In the genomic region with DNA sequence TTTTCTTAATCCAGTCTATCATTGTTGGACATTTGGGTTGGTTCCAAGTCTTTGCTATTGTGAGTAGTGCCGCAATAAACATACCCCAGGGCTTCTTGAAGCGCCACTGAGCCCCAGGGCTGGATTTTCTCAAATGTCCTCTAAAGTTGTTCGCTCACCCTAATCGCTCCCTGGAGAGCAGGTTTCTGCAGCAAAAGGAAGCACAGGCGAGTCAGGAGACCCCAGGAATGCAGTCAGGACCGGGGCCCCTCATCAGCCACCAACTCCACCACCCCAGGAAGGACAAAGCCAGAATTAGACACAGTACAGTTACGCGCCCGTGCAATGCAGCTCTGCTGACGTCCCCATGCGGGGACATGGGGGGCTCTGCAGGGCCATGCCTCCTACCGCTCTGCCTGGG, we compare ENCODE assay signal across 19 cellular contexts. TPM values are rescaled to one million over a fixed set of nuclear protein-coding genes. Genes with fewer than 3 reads are reported as not detected.
DNase-seq lines count a peak whose midpoint lies in the region; ATAC-seq and TF ChIP-seq lines count a peak whose summit lies in the region.
"Had no signal": no experiment of that assay in that cellular context is flagged by ENCODE, and none has a peak within 500 bp of the region (broad histone marks: within the 10 kb centered on the region; RNA-seq: fewer than 3 reads in every experiment).

No MANE protein-coding gene starts in this region.

- H3K14ac ChIP-seq in H9 (ENCODE audit: insufficient read depth, low read length): no peak overlapping the region

- TF ChIP-seq CTCF in left ventricle myocardium inferior (IDR thresholded peaks at IDR 0.05; ENCODE audit: borderline replicate concordance) (no peak), H9 (conservative IDR thresholded peaks at IDR 0.05) (no peak)

- H3K27ac Mint-ChIP-seq in H9: no peak overlapping the region
- no peak overlapping the region for H3K27ac Mint-ChIP-seq in stimulated activated effector memory CD8-positive, alpha-beta T cell treated with anti-CD3 and anti-CD28 coated beads, Interleukin-12 subunit alpha, Interleukin-12 subunit beta, amount 100 ng/mL, for 72 hours
- H3K27ac Mint-ChIP-seq: CD14-positive monocyte; CD8-positive, alpha-beta T cell had no signal

- H4K91ac ChIP-seq in H9 (ENCODE audit: insufficient read length, low read depth, low read length): no peak overlapping the region

- peaks cover 37% of the 10 kb centered on the region for H3K27me3 ChIP-seq in left ventricle myocardium inferior (ENCODE audit: low read depth)
- no peaks in the 10 kb centered on the region; the same call in 1 of the 2 replicates for H3K27me3 ChIP-seq in H9 (ENCODE audit: insufficient read depth, low read length)
- H3K27me3 ChIP-seq: BE2C had no signal

- ATAC-seq in left ventricle myocardium superior (no peak), sciatic nerve (no peak)
- ATAC-seq in stimulated activated effector memory CD8-positive, alpha-beta T cell treated with anti-CD3 and anti-CD28 coated beads, Interleukin-12 subunit alpha, Interleukin-12 subunit beta, amount 100 ng/mL, for 72 hours: no peak
- ATAC-seq: CD8-positive, alpha-beta T cell; GM12878 had no signal

- H3T11ph ChIP-seq in H9 (ENCODE audit: low read length): no peak overlapping the region

- peaks cover 73% of the 10 kb centered on the region for H3K27me3 Mint-ChIP-seq in H9 (ENCODE audit: low read depth)

- H2BK120ac ChIP-seq in H9 (ENCODE audit: low read depth, low read length, poor library complexity, severe bottlenecking): no peak overlapping the region

- H3K4ac ChIP-seq in H9 (ENCODE audit: low read depth, low read length): no peak overlapping the region

- H3K23ac ChIP-seq in H9 (ENCODE audit: insufficient read length, low read depth, low read length): no peak overlapping the region

- no peak overlapping the region for H3K4me3 ChIP-seq in left ventricle myocardium inferior
- H3K4me3 ChIP-seq: GM12878, HAP-1 had no signal

- no peaks in the 10 kb centered on the region for H3K36me3 ChIP-seq in left ventricle myocardium inferior
- H3K36me3 ChIP-seq: BE2C, HAP-1 had no signal

- no peak overlapping the region for H2BK15ac ChIP-seq in H9 (ENCODE audit: low read depth, low read length)

- intact Hi-C loops in left ventricle myocardium inferior (cut with micrococcal nuclease) (no loop called here), left ventricle myocardium superior (cut with micrococcal nuclease) (no loop called here), sciatic nerve (cut with DNase I) (no loop called here)

- H2AFZ ChIP-seq in H9 (ENCODE audit: low read length): no peak overlapping the region

- H3K4me1 ChIP-seq in left ventricle myocardium inferior: peaks cover 7% of the 10 kb centered on the region
- no peaks in the 10 kb centered on the region for H3K4me1 ChIP-seq in H9 (ENCODE audit: insufficient read depth, low read length)
- H3K4me1 ChIP-seq: HAP-1 had no signal

- H3K79me2 ChIP-seq in H9 (ENCODE audit: insufficient read depth, low read length): no peaks in the 10 kb centered on the region

- DNase-seq in left ventricle myocardium inferior (no peak), left ventricle myocardium superior (no peak), H9 (peak; percentile 17), sciatic nerve (ENCODE audit: low spot score) (peak; percentile 25), NCI-H2107 treated with DMSO at 0.1 percent for 48 hours (lab: John Stamatoyannopoulos, UW; ENCODE audit: unreplicated experiment) (no peak), NCI-H748 treated with DMSO at 0.1 percent for 48 hours (lab: John Stamatoyannopoulos, UW) (no peak)
- no peak for DNase-seq in stimulated activated effector memory CD8-positive, alpha-beta T cell treated with anti-CD3 and anti-CD28 coated beads, Interleukin-12 subunit alpha, Interleukin-12 subunit beta, amount 100 ng/mL, for 72 hours (ENCODE audit: low spot score in 2 of 2)
- DNase-seq: ACHN, BE2C, Calu3, DND-41, EL, GOT3 had no signal

- no peaks in the 10 kb centered on the region for H4K20me1 ChIP-seq in H9 (ENCODE audit: control insufficient read depth, insufficient read depth, insufficient read length)

- H2AK5ac ChIP-seq in H9 (ENCODE audit: insufficient read length, low read length): no peak overlapping the region

- H3K9ac ChIP-seq in H9 (ENCODE audit: extremely low read depth, insufficient read length, low read length): no peak overlapping the region

- no peak overlapping the region for H3K4me3 Mint-ChIP-seq in H9
- H3K4me3 Mint-ChIP-seq in stimulated activated effector memory CD8-positive, alpha-beta T cell treated with anti-CD3 and anti-CD28 coated beads, Interleukin-12 subunit alpha, Interleukin-12 subunit beta, amount 100 ng/mL, for 72 hours: no peak overlapping the region
- H3K4me3 Mint-ChIP-seq: CD14-positive monocyte; CD8-positive, alpha-beta T cell had no signal

- H3K9me3 ChIP-seq in left ventricle myocardium inferior (replicated peaks): no peaks in the 10 kb centered on the region
- H3K9me3 ChIP-seq in H9 (ENCODE audit: control insufficient read depth, low read depth, low read length): no peaks in the 10 kb centered on the region
- H3K9me3 ChIP-seq: BE2C, HAP-1 had no signal

- H3K23me2 ChIP-seq in H9 (ENCODE audit: insufficient read length, low read depth, low read length, poor library complexity, severe bottlenecking): no peaks in the 10 kb centered on the region

- H3K56ac ChIP-seq in H9 (ENCODE audit: insufficient read length, low read depth, low read length): no peak overlapping the region

- H3K27ac ChIP-seq in left ventricle myocardium inferior (replicated peaks): peak overlapping the region; percentile 48
- no peak overlapping the region for H3K27ac ChIP-seq in H9 (ENCODE audit: insufficient read length, low read depth, low read length)

- no peak overlapping the region for H3K4me2 ChIP-seq in H9 (ENCODE audit: insufficient read depth, insufficient read length, low read length)

- peaks cover 0 to 8% of the 10 kb centered on the region in 2 experiments; a peak in 2 of 4 replicates for H3K4me1 Mint-ChIP-seq in H9
- H3K4me1 Mint-ChIP-seq in stimulated activated effector memory CD8-positive, alpha-beta T cell treated with anti-CD3 and anti-CD28 coated beads, Interleukin-12 subunit alpha, Interleukin-12 subunit beta, amount 100 ng/mL, for 72 hours: no peaks in the 10 kb centered on the region

- no peak overlapping the region for H3K18ac ChIP-seq in H9 (ENCODE audit: insufficient read length, low read depth, low read length)

- WGBS in H9 (ENCODE audit: extremely low coverage, insufficient read length, low lambda C conversion rate): no CpG with 5 or more reads among the region's 12 CpGs

- no peak overlapping the region for H4K5ac ChIP-seq in H9 (ENCODE audit: insufficient read length, low read depth, low read length)

- H2BK12ac ChIP-seq in H9 (ENCODE audit: insufficient read length, low read depth, low read length): no peak overlapping the region

- H2BK20ac ChIP-seq in H9 (ENCODE audit: low read depth, low read length, poor library complexity, severe bottlenecking): no peak overlapping the region

- no peaks in the 10 kb centered on the region for H3K79me1 ChIP-seq in H9 (ENCODE audit: insufficient read depth, low read depth, low read length, poor library complexity, severe bottlenecking)

- peaks cover 0 to under 1% of the 10 kb centered on the region in 2 experiments; a peak in 1 of 5 replicates for H3K9me3 Mint-ChIP-seq in H9
- H3K9me3 Mint-ChIP-seq in stimulated activated effector memory CD8-positive, alpha-beta T cell treated with anti-CD3 and anti-CD28 coated beads, Interleukin-12 subunit alpha, Interleukin-12 subunit beta, amount 100 ng/mL, for 72 hours: no peaks in the 10 kb centered on the region
- H3K9me3 Mint-ChIP-seq: CD8-positive, alpha-beta T cell had no signal

- H3K36me3 Mint-ChIP-seq in H9 (ENCODE audit: insufficient read depth in 1 of 3, low read depth in 3 of 3): no peaks in the 10 kb centered on the region
- H3K36me3 Mint-ChIP-seq in stimulated activated effector memory CD8-positive, alpha-beta T cell treated with anti-CD3 and anti-CD28 coated beads, Interleukin-12 subunit alpha, Interleukin-12 subunit beta, amount 100 ng/mL, for 72 hours: no peaks in the 10 kb centered on the region
- H3K36me3 Mint-ChIP-seq: CD14-positive monocyte; CD8-positive, alpha-beta T cell had no signal

- no peak overlapping the region for H4K8ac ChIP-seq in H9 (replicated peaks; ENCODE audit: insufficient read length, low read depth, low read length)

- H2BK5ac ChIP-seq in H9 (ENCODE audit: insufficient read length, low read length): no peak overlapping the region

RNA-seq across cellular contexts. Expression of a gene that starts 15.7 kb away (rescaled TPM):
- total RNA-seq in left ventricle myocardium inferior (not detected), left ventricle myocardium superior (not detected), H9 (2021) (not detected in 2 replicates), sciatic nerve (not detected)
- total RNA-seq: Calu3; CD8-positive, alpha-beta T cell; G401; GM12878; HT-29 had no signal

RNA-seq across cellular contexts. Expression of a gene that starts 50.2 kb away (rescaled TPM):
- 2.3 TPM for total RNA-seq in left ventricle myocardium inferior
- 1.7 TPM for total RNA-seq in left ventricle myocardium superior
- 0.31 and 0.37 TPM in 2 replicates for total RNA-seq in H9 (2021)
- 10.9 TPM for total RNA-seq in sciatic nerve
- total RNA-seq: CD8-positive, alpha-beta T cell; G401; GM12878 had no signal

Comparison
In these comparisons a context has a peak if more than half of its experiments do, and no peak if none do; other contexts are left out.
1. DNase-seq: peak in H9 (single experiment) and sciatic nerve (single experiment); none in left ventricle myocardium inferior (single experiment), left ventricle myocardium superior (single experiment), NCI-H2107 treated with DMSO at 0.1 percent for 48 hours (single experiment), stimulated activated effector memory CD8-positive, alpha-beta T cell treated with anti-CD3 and anti-CD28 coated beads, Interleukin-12 subunit alpha, Interleukin-12 subunit beta, amount 100 ng/mL, for 72 hours (0 of 2) and NCI-H748 treated with DMSO at 0.1 percent for 48 hours (single experiment).